In genomic region chr17:81553616-81554181, GRCh38 we compare ENCODE assay signal across 8 cellular contexts. TPM values are rescaled to one million over a fixed set of nuclear protein-coding genes. Genes with fewer than 3 reads are reported as not detected.
DNase-seq lines count a peak whose midpoint lies in the region; ATAC-seq and TF ChIP-seq lines count a peak whose summit lies in the region.

No MANE protein-coding gene starts in this region.

- H3K27me3 Mint-ChIP-seq in natural killer cell treated with Interleukin-12 subunit alpha and Interleukin-12 subunit beta and Interleukin-15 and Interleukin-18, amount 100 ng/mL, for 72 hours, result no peaks in the 10 kb centered on the region

- peak overlapping the region; percentile 83 to 90 for H3K27ac Mint-ChIP-seq in natural killer cell treated with Interleukin-12 subunit alpha and Interleukin-12 subunit beta and Interleukin-15 and Interleukin-18, amount 100 ng/mL, for 72 hours

- no peaks in the 10 kb centered on the region; the same call in 1 of the 2 replicates for H4K20me1 ChIP-seq in SU-DHL-6 (ENCODE audit: low read depth, low read length)

- H3K36me3 Mint-ChIP-seq in natural killer cell treated with Interleukin-12 subunit alpha and Interleukin-12 subunit beta and Interleukin-15 and Interleukin-18, amount 100 ng/mL, for 72 hours, result no peaks in the 10 kb centered on the region

- ATAC-seq in natural killer cell treated with Interleukin-12 subunit alpha and Interleukin-12 subunit beta and Interleukin-15 and Interleukin-18, amount 100 ng/mL, for 72 hours, result no peak

- no peaks in the 10 kb centered on the region for H3K9me2 ChIP-seq in SU-DHL-6 (replicated peaks; ENCODE audit: insufficient read depth, low read length)

- H3K27ac ChIP-seq in SU-DHL-6 (ENCODE audit: low read depth, low read length), result peak overlapping the region; percentile 54

- H3K9me3 Mint-ChIP-seq in natural killer cell treated with Interleukin-12 subunit alpha and Interleukin-12 subunit beta and Interleukin-15 and Interleukin-18, amount 100 ng/mL, for 72 hours, result no peaks in the 10 kb centered on the region

- no peaks in the 10 kb centered on the region for H3K36me3 ChIP-seq in SU-DHL-6 (ENCODE audit: low read length)

- no peak for TF ChIP-seq RAD21 in Ishikawa (IDR thresholded peaks at IDR 0.05; ENCODE audit: low read depth)

- peak overlapping the region; percentile 77 for H3K4me3 ChIP-seq in SU-DHL-6 (ENCODE audit: insufficient read depth, low read length, poor library complexity, severe bottlenecking)

- peak overlapping the region; percentile 91 for H3K4me3 Mint-ChIP-seq in natural killer cell treated with Interleukin-12 subunit alpha and Interleukin-12 subunit beta and Interleukin-15 and Interleukin-18, amount 100 ng/mL, for 72 hours

- no peak for TF ChIP-seq EP300 in Ishikawa (IDR thresholded peaks at IDR 0.05; ENCODE audit: borderline replicate concordance)

- H3K9ac ChIP-seq in SU-DHL-6 (ENCODE audit: low read length), result peak overlapping the region; percentile 99

- DNase-seq in EH (ENCODE audit: low read depth), result peak; percentile 98
- peak; percentile 62 for DNase-seq in epidermal melanocyte (ENCODE audit: insufficient read length, low spot score)
- DNase-seq in natural killer cell treated with Interleukin-12 subunit alpha and Interleukin-12 subunit beta and Interleukin-15 and Interleukin-18, amount 100 ng/mL, for 72 hours (ENCODE audit: low spot score), result peak; percentile 44
- no peak for DNase-seq in NCI-H1694 (lab: John Stamatoyannopoulos, UW)
- DNase-seq in T-helper 9 cell, result no peak
- DNase-seq in NOMO-1 (lab: John Stamatoyannopoulos, UW; ENCODE audit: unreplicated experiment in 2 of 2), result no peak

- H3K27me3 ChIP-seq in SU-DHL-6 (ENCODE audit: low read length), result no peaks in the 10 kb centered on the region

- peaks cover 25 to 29% of the 10 kb centered on the region in 2 donors for H3K4me1 Mint-ChIP-seq in natural killer cell treated with Interleukin-12 subunit alpha and Interleukin-12 subunit beta and Interleukin-15 and Interleukin-18, amount 100 ng/mL, for 72 hours (ENCODE audit: low read depth in 2 of 2)

- H2AFZ ChIP-seq in SU-DHL-6 (ENCODE audit: low read depth, low read length, severe bottlenecking), result no peak overlapping the region

- no peak for TF ChIP-seq CTCF in SU-DHL-6 (IDR thresholded peaks at IDR 0.05; ENCODE audit: insufficient read depth, low read length, poor library complexity, severe bottlenecking)

- no peaks in the 10 kb centered on the region for H3F3A ChIP-seq in SU-DHL-6 (ENCODE audit: insufficient read depth)

- H3K4me2 ChIP-seq in SU-DHL-6 (ENCODE audit: low read depth, low read length, poor library complexity, severe bottlenecking), result peak overlapping the region; percentile 97

- no peaks in the 10 kb centered on the region for H3K9me3 ChIP-seq in SU-DHL-6 (ENCODE audit: insufficient read depth, low read length)

- peaks cover 14% of the 10 kb centered on the region for H3K79me2 ChIP-seq in SU-DHL-6 (ENCODE audit: insufficient read depth, low read length)

TF ChIP-seq in Ishikawa, 13 proteins besides CTCF, POLR2A, EP300 and RAD21:
- TF ChIP-seq, protein P1, sequence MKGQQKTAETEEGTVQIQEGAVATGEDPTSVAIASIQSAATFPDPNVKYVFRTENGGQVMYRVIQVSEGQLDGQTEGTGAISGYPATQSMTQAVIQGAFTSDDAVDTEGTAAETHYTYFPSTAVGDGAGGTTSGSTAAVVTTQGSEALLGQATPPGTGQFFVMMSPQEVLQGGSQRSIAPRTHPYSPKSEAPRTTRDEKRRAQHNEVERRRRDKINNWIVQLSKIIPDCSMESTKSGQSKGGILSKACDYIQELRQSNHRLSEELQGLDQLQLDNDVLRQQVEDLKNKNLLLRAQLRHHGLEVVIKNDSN (IDR thresholded peaks at IDR 0.05), result peak; percentile 86
- TF ChIP-seq, protein P2, sequence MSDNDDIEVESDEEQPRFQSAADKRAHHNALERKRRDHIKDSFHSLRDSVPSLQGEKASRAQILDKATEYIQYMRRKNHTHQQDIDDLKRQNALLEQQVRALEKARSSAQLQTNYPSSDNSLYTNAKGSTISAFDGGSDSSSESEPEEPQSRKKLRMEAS (IDR thresholded peaks at IDR 0.05), result no peak; the same call in 1 of the 2 replicates
- TF ChIP-seq NFIC (IDR thresholded peaks at IDR 0.05) (peak; percentile 70), YY1 (IDR thresholded peaks at IDR 0.05; ENCODE audit: low read depth) (no peak), TAF1 (IDR thresholded peaks at IDR 0.05; ENCODE audit: low read depth) (no peak)

RNA-seq across cellular contexts. Expression of gene FAAP100, which starts 1.5 kb away (rescaled TPM):
- 10 to 100 TPM; 35.5 to 76.6 TPM for total RNA-seq in natural killer cell treated with Interleukin-12 subunit alpha and Interleukin-12 subunit beta and Interleukin-15 and Interleukin-18, amount 100 ng/mL, for 72 hours

RNA-seq across cellular contexts. Expression of gene FSCN2, which starts 25.5 kb away (rescaled TPM):
- total RNA-seq in natural killer cell treated with Interleukin-12 subunit alpha and Interleukin-12 subunit beta and Interleukin-15 and Interleukin-18, amount 100 ng/mL, for 72 hours, result under 1 TPM; 0.21 to 0.64 TPM

RNA-seq across cellular contexts. Expression of gene ACTG1, which starts 41.1 kb away (rescaled TPM):
- total RNA-seq in natural killer cell treated with Interleukin-12 subunit alpha and Interleukin-12 subunit beta and Interleukin-15 and Interleukin-18, amount 100 ng/mL, for 72 hours, result 1,000 to 10,000 TPM; 4,962 to 5,145 TPM

Comparison
In these comparisons a context has a peak if more than half of its experiments do, and no peak if none do; other contexts are left out.
1. DNase-seq: peak in EH (single experiment), epidermal melanocyte (single experiment) and natural killer cell treated with Interleukin-12 subunit alpha and Interleukin-12 subunit beta and Interleukin-15 and Interleukin-18, amount 100 ng/mL, for 72 hours (single experiment); none in NCI-H1694 (single experiment), T-helper 9 cell (single experiment) and NOMO-1 (0 of 2).